ENCODE assay signal across 24 cellular contexts in the genomic region with DNA sequence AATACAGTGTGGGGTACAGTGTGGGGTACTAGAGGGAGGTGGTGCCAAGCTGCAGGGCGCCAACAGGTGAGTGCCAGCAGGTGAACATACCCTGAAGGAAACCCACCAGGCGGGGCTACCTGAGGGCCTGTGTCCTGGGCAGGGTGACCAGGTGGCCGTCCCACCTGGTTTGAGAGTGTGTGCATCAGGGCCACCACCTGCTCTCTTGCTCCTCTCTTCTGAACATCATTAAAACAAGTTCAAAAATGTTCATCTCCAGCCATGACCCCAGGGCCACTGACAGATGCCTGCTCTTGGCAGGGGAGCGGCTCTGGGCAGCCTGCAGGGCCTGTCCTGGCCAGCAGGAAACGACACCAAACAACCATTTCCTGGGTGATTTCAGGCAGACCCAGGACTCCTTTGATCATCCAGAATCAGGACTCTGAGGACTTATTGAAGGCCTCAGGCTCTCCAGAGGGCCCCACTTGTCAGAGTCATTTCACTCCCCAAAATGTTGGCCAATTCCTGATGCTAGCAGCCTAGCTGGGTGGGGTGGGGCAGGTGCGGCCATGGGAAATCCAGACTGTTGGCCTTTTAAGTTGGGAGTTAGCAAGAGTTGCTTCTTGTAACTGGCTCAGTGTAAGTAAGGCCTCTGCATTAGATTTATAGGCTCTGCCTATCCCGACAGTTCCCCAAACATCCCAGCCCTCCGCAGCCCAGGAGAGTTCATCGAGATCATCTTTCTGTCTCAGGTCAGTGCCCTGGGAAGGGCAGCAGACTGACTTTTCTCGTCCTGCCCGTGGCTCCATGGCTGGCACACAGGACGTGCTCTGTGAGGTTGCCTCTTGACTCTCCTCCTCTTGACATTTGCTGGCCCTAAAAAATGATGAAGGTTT.
"Had no signal": no experiment of that assay in that cellular context is flagged by ENCODE, and none has a peak within 500 bp of the region (broad histone marks: within the 10 kb centered on the region; RNA-seq: fewer than 3 reads in every experiment).

No MANE protein-coding gene starts in this region.

- H3K27ac ChIP-seq: parathyroid adenoma, psoas muscle, suprapubic skin, tibial nerve had no signal

- H2AFZ ChIP-seq: parathyroid adenoma had no signal

- DNase-seq: activated CD4-positive, alpha-beta T cell treated with anti-CD3 and anti-CD28 coated beads, Interleukin-2, amount 10 ng/mL, durations not matched to agents 24 days and 14 days; activated CD4-positive, CD25-positive, alpha-beta regulatory T cell treated with anti-CD3 and anti-CD28 coated beads, Interleukin-2, amount 50 U/mL, for 72 hours; activated gamma-delta T cell treated with Interleukin-2 at 50 U/mL for 16 hours; activated naive CD4-positive, alpha-beta T cell treated with anti-CD3 and anti-CD28 coated beads, Interleukin-2, amount 50 U/mL, for 16 hours; activated T-cell treated with anti-CD3 and anti-CD28 coated beads, Interleukin-2, amount 50 U/mL, for 4 hours; amygdala; central memory CD4-positive, alpha-beta T cell; dermis blood vessel endothelial cell; effector CD4-positive, alpha-beta T cell; left ventricle myocardium superior; naive thymus-derived CD4-positive, alpha-beta T cell; occipital lobe; psoas muscle; stimulated activated CD4-positive, alpha-beta T cell treated with anti-CD3 and anti-CD28 coated beads, Interleukin-1b, Interleukin-23, amount 100 ng/mL, for 48 hours; stimulated activated CD4-positive, alpha-beta T cell treated with anti-CD3 and anti-CD28 coated beads, Interleukin-4, amount 100 ng/mL, for 4 hours; T-helper 17 cell; T1000 had no signal

- H3K79me2 ChIP-seq: parathyroid adenoma had no signal

- ATAC-seq: activated T-cell treated with anti-CD3 and anti-CD28 coated beads, Interleukin-2, amount 50 U/mL, for 4 hours; activated T-helper 17 cell treated with anti-CD3 and anti-CD28 coated beads, Interleukin-2, amount 50 U/mL, for 72 hours; left ventricle myocardium superior; naive thymus-derived CD4-positive, alpha-beta T cell; stimulated activated memory B cell treated with anti-CD40 and anti-IgM and Interleukin-4, amounts not matched to agents 10 μg/mL and 1 μg/mL and 100 μg/mL, for 72 hours; T-helper 17 cell had no signal

- H3K4me1 ChIP-seq: parathyroid adenoma, psoas muscle had no signal

- H3K9ac ChIP-seq: parathyroid adenoma had no signal

- H3K27me3 ChIP-seq: suprapubic skin, tibial nerve had no signal

- H3K9me3 ChIP-seq: psoas muscle, suprapubic skin, tibial nerve had no signal

- FAIRE-seq: frontal cortex had no signal

- H3K36me3 ChIP-seq: suprapubic skin, tibial nerve had no signal

- H3K4me3 ChIP-seq: psoas muscle, smooth muscle cell, suprapubic skin, tibial nerve had no signal
